Comparison of ENCODE assay signal across 29 cellular contexts in genomic region chr18:7723558-7723957, GRCh38.
"Had no signal": no experiment of that assay in that cellular context is flagged by ENCODE, and none has a peak within 500 bp of the region (broad histone marks: within the 10 kb centered on the region; RNA-seq: fewer than 3 reads in every experiment).

No MANE protein-coding gene starts in this region.

- H3K4me3 Mint-ChIP-seq: activated naive CD4-positive, alpha-beta T cell treated with anti-CD3 and anti-CD28 coated beads for 36 hours; activated naive CD8-positive, alpha-beta T cell treated with anti-CD3 and anti-CD28 coated beads for 36 hours; activated T-helper 1 cell treated with anti-CD3 and anti-CD28 coated beads, Interleukin-12 subunit alpha, Interleukin-12 subunit beta, Interleukin-2, Interleukin-4 antibody, amounts not matched to agents 30 ng/mL and 10 ng/mL and 1 ng/mL, durations not matched to agents 14 hours and 24 hours and 36 hours; effector memory CD8-positive, alpha-beta T cell; neural crest cell; T-helper 2 cell treated with Interferon-gamma antibody and Interleukin-4, amounts not matched to agents 5 μg/mL and 100 μg/mL, for 36 hours had no signal

- H3K4me1 Mint-ChIP-seq: activated naive CD8-positive, alpha-beta T cell treated with anti-CD3 and anti-CD28 coated beads for 36 hours; neural crest cell had no signal

- H3K27me3 ChIP-seq: adrenal gland, ascending aorta, cardiac muscle cell, right atrium auricular region, suprapubic skin, tibial artery had no signal

- H3K27me3 Mint-ChIP-seq: activated naive CD8-positive, alpha-beta T cell treated with anti-CD3 and anti-CD28 coated beads for 36 hours; brain; effector memory CD8-positive, alpha-beta T cell had no signal

- H3K27ac ChIP-seq: adrenal gland, ascending aorta, cardiac muscle cell, left ventricle myocardium inferior, right atrium auricular region, suprapubic skin, tibial artery had no signal

- H3K9me3 ChIP-seq: adrenal gland, right atrium auricular region, suprapubic skin, tibial artery had no signal

- H3K36me3 Mint-ChIP-seq: activated naive CD8-positive, alpha-beta T cell treated with anti-CD3 and anti-CD28 coated beads for 36 hours had no signal

- H3K4me3 ChIP-seq: adrenal gland, ascending aorta, cardiac muscle cell, left ventricle myocardium inferior, lung, right atrium auricular region, suprapubic skin, tibial artery had no signal

- DNase-seq: activated CD4-positive, alpha-beta T cell treated with anti-CD3 and anti-CD28 coated beads for 4 hours; activated CD4-positive, alpha-beta T cell treated with anti-CD3 and anti-CD28 coated beads, Interleukin-2, amount 50 U/mL, for 4 hours; activated effector memory CD4-positive, alpha-beta T cell treated with anti-CD3 and anti-CD28 coated beads, Interleukin-2, amount 50 U/mL, for 16 hours; activated naive CD4-positive, alpha-beta T cell treated with anti-CD3 and anti-CD28 coated beads for 36 hours; activated naive CD8-positive, alpha-beta T cell treated with anti-CD3 and anti-CD28 coated beads for 36 hours; activated T-cell treated with anti-CD3 and anti-CD28 coated beads for 4 hours; adrenal gland; cortex of kidney; effector memory CD8-positive, alpha-beta T cell; foreskin fibroblast; head of caudate nucleus; hippocampal formation; left ventricle myocardium inferior; stimulated activated CD4-positive, alpha-beta T cell treated with anti-CD3 and anti-CD28 coated beads, Interleukin-15, amount 100 ng/mL, for 24 hours; stimulated activated CD4-positive, alpha-beta T cell treated with anti-CD3 and anti-CD28 coated beads, Interleukin-2, amount 100 ng/mL, for 24 hours; stimulated activated naive CD4-positive, alpha-beta T cell; T-helper 1 cell; tibial artery had no signal

- H3K27ac Mint-ChIP-seq: activated naive CD4-positive, alpha-beta T cell treated with anti-CD3 and anti-CD28 coated beads for 36 hours; activated naive CD8-positive, alpha-beta T cell treated with anti-CD3 and anti-CD28 coated beads for 36 hours; activated T-helper 1 cell treated with anti-CD3 and anti-CD28 coated beads, Interleukin-12 subunit alpha, Interleukin-12 subunit beta, Interleukin-2, Interleukin-4 antibody, amounts not matched to agents 30 ng/mL and 10 ng/mL and 1 ng/mL, durations not matched to agents 14 hours and 24 hours and 36 hours; effector memory CD8-positive, alpha-beta T cell; T-helper 2 cell treated with Interferon-gamma antibody and Interleukin-4, amounts not matched to agents 5 μg/mL and 100 μg/mL, for 36 hours had no signal

- ATAC-seq: effector memory CD8-positive, alpha-beta T cell; esophagus mucosa had no signal

- FAIRE-seq: endothelial cell of umbilical vein had no signal

- H3K9me3 Mint-ChIP-seq: effector memory CD8-positive, alpha-beta T cell; T-helper 2 cell treated with Interferon-gamma antibody and Interleukin-4, amounts not matched to agents 5 μg/mL and 100 μg/mL, for 36 hours had no signal

- H3K36me3 ChIP-seq: adrenal gland, ascending aorta, cardiac muscle cell, left ventricle myocardium inferior, right atrium auricular region, suprapubic skin, tibial artery had no signal
